In the genomic region with DNA sequence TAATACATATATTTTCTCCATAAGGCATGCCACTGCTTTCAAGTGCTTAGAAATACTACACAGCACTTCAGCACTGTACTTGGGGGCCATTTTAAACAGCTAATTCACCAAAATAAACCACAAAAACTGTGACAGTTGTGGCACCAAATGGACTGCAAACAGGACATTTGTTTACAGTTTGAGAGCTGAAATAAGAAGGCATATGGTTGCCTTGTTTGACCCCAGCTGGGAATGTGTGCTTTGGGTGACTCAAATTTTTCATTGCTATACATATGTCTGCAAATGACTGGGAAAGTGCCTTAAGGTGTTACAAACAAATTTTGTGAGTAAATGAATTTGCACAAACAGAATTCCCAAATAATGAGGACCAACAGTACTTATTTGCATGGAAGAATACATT, we compare ENCODE assay signal across 24 cellular contexts.
"Had no signal": no experiment of that assay in that cellular context is flagged by ENCODE, and none has a peak within 500 bp of the region (broad histone marks: within the 10 kb centered on the region; RNA-seq: fewer than 3 reads in every experiment).

No MANE protein-coding gene starts in this region.

- H3K4me3 ChIP-seq: dorsolateral prefrontal cortex, hepatocyte, left ventricle myocardium inferior, lung, spleen, testis, tibial nerve, upper lobe of right lung, vagina had no signal

- H3K27ac ChIP-seq: dorsolateral prefrontal cortex, hepatocyte, left ventricle myocardium inferior, parathyroid adenoma, spleen, testis, tibial nerve, upper lobe of right lung, vagina had no signal

- H3K9me3 ChIP-seq: testis, upper lobe of right lung, vagina had no signal

- H3K27ac Mint-ChIP-seq: nephron; stimulated activated naive B cell treated with anti-CD40 and anti-IgM and Interleukin-4, amounts not matched to agents 10 μg/mL and 1 μg/mL and 100 μg/mL, for 72 hours; stimulated activated naive CD8-positive, alpha-beta T cell treated with anti-CD3 and anti-CD28 coated beads, Interleukin-15, amount 100 ng/mL, for 72 hours had no signal

- H3K27me3 ChIP-seq: dorsolateral prefrontal cortex, hepatocyte, spleen, testis, tibial nerve, upper lobe of right lung, vagina had no signal

- ATAC-seq: left cardiac atrium; sciatic nerve; stimulated activated naive B cell treated with anti-CD40 and anti-IgM and Interleukin-4, amounts not matched to agents 10 μg/mL and 1 μg/mL and 100 μg/mL, for 72 hours; stimulated activated naive CD8-positive, alpha-beta T cell treated with anti-CD3 and anti-CD28 coated beads, Interleukin-15, amount 100 ng/mL, for 72 hours; upper lobe of right lung had no signal

- H3K4me3 Mint-ChIP-seq: nephron; stimulated activated naive B cell treated with anti-CD40 and anti-IgM and Interleukin-4, amounts not matched to agents 10 μg/mL and 1 μg/mL and 100 μg/mL, for 72 hours; stimulated activated naive CD8-positive, alpha-beta T cell treated with anti-CD3 and anti-CD28 coated beads, Interleukin-15, amount 100 ng/mL, for 72 hours had no signal

- H3K9me3 Mint-ChIP-seq: nephron; stimulated activated naive CD8-positive, alpha-beta T cell treated with anti-CD3 and anti-CD28 coated beads, Interleukin-15, amount 100 ng/mL, for 72 hours had no signal

- H3K27me3 Mint-ChIP-seq: stimulated activated naive B cell treated with anti-CD40 and anti-IgM and Interleukin-4, amounts not matched to agents 10 μg/mL and 1 μg/mL and 100 μg/mL, for 72 hours; stimulated activated naive CD8-positive, alpha-beta T cell treated with anti-CD3 and anti-CD28 coated beads, Interleukin-15, amount 100 ng/mL, for 72 hours had no signal

- DNase-seq: dorsolateral prefrontal cortex; effector CD8-positive, alpha-beta T cell; foreskin melanocyte; head of caudate nucleus; kidney; left cardiac atrium; left ventricle myocardium inferior; mesenchymal stem cell; midbrain; occipital lobe; spleen; stimulated activated CD4-positive, alpha-beta T cell treated with anti-CD3 and anti-CD28 coated beads, Interleukin-2, amount 100 ng/mL, for 24 hours; stimulated activated CD4-positive, alpha-beta T cell treated with anti-CD3 and anti-CD28 coated beads, Interleukin-4, amount 100 ng/mL, for 4 hours; stimulated activated naive B cell treated with anti-CD40 and anti-IgM and Interleukin-4, amounts not matched to agents 10 μg/mL and 1 μg/mL and 100 μg/mL, for 72 hours; stimulated activated naive CD8-positive, alpha-beta T cell treated with anti-CD3 and anti-CD28 coated beads, Interleukin-15, amount 100 ng/mL, for 72 hours; testis; upper lobe of right lung had no signal

- H3K36me3 ChIP-seq: left ventricle myocardium inferior, upper lobe of right lung, vagina had no signal

- H3K4me1 ChIP-seq: left ventricle myocardium inferior, parathyroid adenoma, spleen, testis, tibial nerve, upper lobe of right lung, vagina had no signal

- H3K4me1 Mint-ChIP-seq: nephron; stimulated activated naive CD8-positive, alpha-beta T cell treated with anti-CD3 and anti-CD28 coated beads, Interleukin-15, amount 100 ng/mL, for 72 hours had no signal
